In the genomic region with DNA sequence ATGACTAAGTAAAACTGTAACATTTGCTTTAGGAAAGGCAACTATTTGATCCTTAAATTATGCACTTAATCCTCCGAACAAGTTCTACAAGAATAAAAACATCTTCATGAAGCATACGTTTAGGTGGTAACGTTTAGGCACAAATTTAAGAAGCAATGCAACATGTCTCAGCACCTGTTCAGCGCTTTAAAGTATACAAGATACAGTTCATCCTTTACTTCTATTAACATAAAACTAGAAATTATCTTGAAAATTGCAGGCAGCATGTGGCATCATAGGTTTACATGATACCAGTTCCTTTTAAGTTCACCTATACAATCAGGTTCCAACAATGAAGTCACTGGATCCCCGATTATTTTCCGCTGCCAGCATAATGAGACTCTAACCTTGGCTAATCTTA, we compare ENCODE assay signal across 1 cellular context.
TF ChIP-seq lines count a peak whose summit lies in the region.

No MANE protein-coding gene starts in this region.

TF ChIP-seq in K562, 482 proteins besides CTCF, POLR2A, EP300 and RAD21:
- TF ChIP-seq, protein P1, sequence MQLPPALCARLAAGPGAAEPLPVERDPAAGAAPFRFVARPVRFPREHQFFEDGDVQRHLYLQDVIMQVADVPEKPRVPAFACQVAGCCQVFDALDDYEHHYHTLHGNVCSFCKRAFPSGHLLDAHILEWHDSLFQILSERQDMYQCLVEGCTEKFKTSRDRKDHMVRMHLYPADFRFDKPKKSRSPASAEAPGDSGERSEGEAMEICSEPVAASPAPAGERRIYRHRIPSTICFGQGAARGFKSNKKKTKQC (CRISPR knock-in tag; IDR thresholded peaks at IDR 0.05) = no peak
- no peak for TF ChIP-seq FOXP1 (CRISPR knock-in tag; IDR thresholded peaks at IDR 0.05)
- peak; percentile 54; the same call in 1 of the 2 replicates for TF ChIP-seq SP1 (CRISPR knock-in tag; IDR thresholded peaks at IDR 0.05)
TF ChIP-seq in K562: peak in this region for 1.
